In the genomic region with DNA sequence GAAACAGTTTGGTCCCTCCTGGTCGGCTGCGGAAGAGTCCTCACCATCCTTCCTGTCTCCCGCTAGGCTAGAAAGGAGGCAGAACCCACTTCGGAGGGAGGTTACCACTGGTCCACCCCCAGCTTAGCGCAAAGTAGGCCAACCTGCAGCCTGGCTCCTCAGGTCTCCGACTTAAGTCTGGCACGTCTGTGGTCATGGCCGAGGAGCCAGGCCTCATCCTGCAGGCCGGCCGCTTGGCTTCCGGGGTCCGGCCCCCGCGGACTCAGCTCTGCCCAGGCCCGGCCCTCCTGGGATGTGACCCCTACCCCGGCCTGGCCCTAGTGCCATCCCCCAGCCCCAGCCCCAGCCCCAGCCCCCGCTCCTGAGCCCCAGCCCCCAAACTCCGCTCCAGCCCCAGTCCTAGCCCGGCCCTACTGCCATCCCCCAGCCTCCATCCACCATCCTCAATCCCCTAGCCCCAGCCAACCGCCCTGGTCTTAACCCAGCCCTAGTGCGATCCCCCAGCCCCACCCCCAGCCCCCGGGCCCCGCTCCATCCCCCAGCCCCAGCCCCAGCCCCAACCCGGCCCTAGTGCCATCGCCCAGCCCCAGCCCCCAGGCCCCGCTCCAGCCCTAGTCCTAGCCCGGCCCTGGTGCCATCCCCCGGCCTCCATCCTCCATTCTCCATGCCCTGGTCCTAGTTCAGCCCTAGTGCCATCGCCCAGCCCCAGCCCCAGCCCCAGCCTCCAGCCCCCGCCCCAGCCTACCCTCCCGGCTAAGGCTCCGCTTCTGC, we compare ENCODE assay signal across 8 cellular contexts. TPM values are rescaled to one million over a fixed set of nuclear protein-coding genes. Genes with fewer than 3 reads are reported as not detected.
DNase-seq lines count a peak whose midpoint lies in the region; ATAC-seq and TF ChIP-seq lines count a peak whose summit lies in the region.

No MANE protein-coding gene starts in this region.

- DNase-seq in T-cell (peak in 3 of 34 experiments; percentile 5 to 22 (median 15)), ureter (ENCODE audit: low spot score) (no peak), NCI-H128 (lab: John Stamatoyannopoulos, UW; ENCODE audit: unreplicated experiment) (no peak)
- peak in 1 of 9 donors; percentile 36 for DNase-seq in naive thymus-derived CD4-positive, alpha-beta T cell

- H3K79me2 ChIP-seq in DOHH2 (ENCODE audit: control insufficient read depth, low read length): peaks cover 33% of the 10 kb centered on the region

- H3K4me1 ChIP-seq in DOHH2 (ENCODE audit: control insufficient read depth, low read length) (peaks cover 6% of the 10 kb centered on the region), esophagus (ENCODE audit: control insufficient read depth in 2 of 2, insufficient read depth in 2 of 2, low read length in 1 of 2) (no peaks in the 10 kb centered on the region)
- H3K4me1 ChIP-seq in naive thymus-derived CD4-positive, alpha-beta T cell (ENCODE audit: control insufficient read depth in 2 of 2, insufficient read depth in 2 of 2, low read length in 2 of 2): peaks cover 0 to 9% of the 10 kb centered on the region in 2 donors

- peaks cover 20% of the 10 kb centered on the region for H3K36me3 Mint-ChIP-seq in T-cell
- peaks cover 3 to 18% (median 11%) of the 10 kb centered on the region in 5 donors for H3K36me3 Mint-ChIP-seq in naive thymus-derived CD4-positive, alpha-beta T cell

- no peaks in the 10 kb centered on the region for H3K9me3 Mint-ChIP-seq in T-cell
- peaks cover 0 to 3% (median 0%) of the 10 kb centered on the region in 11 donors for H3K9me3 Mint-ChIP-seq in naive thymus-derived CD4-positive, alpha-beta T cell

- H3K27ac ChIP-seq in DOHH2 (ENCODE audit: low read depth, low read length) (peak overlapping the region; percentile 28; the same call in 1 of the 2 replicates), esophagus (ENCODE audit: low read depth in 2 of 2, low read length in 1 of 2) (peak overlapping the region; percentile 73 to 84)
- H3K27ac ChIP-seq in naive thymus-derived CD4-positive, alpha-beta T cell (ENCODE audit: low read depth, low read length): peak overlapping the region; percentile 78

- peak overlapping the region; percentile 67 for H3K4me2 ChIP-seq in DOHH2 (ENCODE audit: low read length)

- H3F3A ChIP-seq in DOHH2 (ENCODE audit: control insufficient read depth, insufficient read depth): peaks cover 14% of the 10 kb centered on the region

- ATAC-seq in HG02973 (IDR thresholded peaks at IDR 0.05; ENCODE audit: unreplicated experiment): peak; percentile 7
- peak; percentile 10 to 43 (median 25) for ATAC-seq in T-cell (replicated peaks in 1 of 4)
- peak; percentile 2 for ATAC-seq in naive thymus-derived CD4-positive, alpha-beta T cell
- no peak for ATAC-seq in GM21717 (IDR thresholded peaks at IDR 0.05; ENCODE audit: unreplicated experiment)

- H3K4me3 ChIP-seq in DOHH2 (ENCODE audit: low read length) (peak overlapping the region; percentile 82), esophagus (ENCODE audit: low read depth in 1 of 2, low read length in 2 of 2) (peak overlapping the region; percentile 92 to 95)
- peak overlapping the region; percentile 73 for H3K4me3 ChIP-seq in naive thymus-derived CD4-positive, alpha-beta T cell (ENCODE audit: low read length)

- no peaks in the 10 kb centered on the region for H3K27me3 ChIP-seq in DOHH2 (ENCODE audit: control insufficient read depth, low read length)
- no peaks in the 10 kb centered on the region for H3K27me3 ChIP-seq in esophagus (ENCODE audit: control insufficient read depth in 1 of 2, insufficient read depth in 2 of 2, low read length in 2 of 2)
- H3K27me3 ChIP-seq in naive thymus-derived CD4-positive, alpha-beta T cell (ENCODE audit: control insufficient read depth in 2 of 2, insufficient read depth in 2 of 2, low read length in 2 of 2): no peaks in the 10 kb centered on the region

- no peaks in the 10 kb centered on the region for H3K9me2 ChIP-seq in DOHH2 (replicated peaks; ENCODE audit: control insufficient read depth, low read length)

- peaks cover 56% of the 10 kb centered on the region for H3K36me3 ChIP-seq in DOHH2 (ENCODE audit: control insufficient read depth, low read length)
- peaks cover 9 to 21% of the 10 kb centered on the region in 2 donors for H3K36me3 ChIP-seq in esophagus (ENCODE audit: control insufficient read depth in 2 of 2, insufficient read depth in 2 of 2, low read length in 1 of 2)
- H3K36me3 ChIP-seq in naive thymus-derived CD4-positive, alpha-beta T cell (ENCODE audit: control insufficient read depth in 2 of 3, insufficient read depth in 3 of 3, low read length in 3 of 3): peaks cover 6 to 41% (median 11%) of the 10 kb centered on the region in 3 experiments

- no peaks in the 10 kb centered on the region for H4K20me1 ChIP-seq in DOHH2 (ENCODE audit: control insufficient read depth, insufficient read depth, low read depth, low read length)

- peaks cover 12 to 18% (median 17%) of the 10 kb centered on the region in 3 donors for H3K4me1 Mint-ChIP-seq in T-cell
- H3K4me1 Mint-ChIP-seq in naive thymus-derived CD4-positive, alpha-beta T cell: peaks cover 9 to 24% (median 13%) of the 10 kb centered on the region in 7 donors

- H3K4me3 Mint-ChIP-seq in T-cell: peak overlapping the region; percentile 80 to 86 (median 85)
- peak overlapping the region; percentile 83 to 93 (median 90) for H3K4me3 Mint-ChIP-seq in naive thymus-derived CD4-positive, alpha-beta T cell

- POLR2A ChIA-PET in T-cell (lab: Charles Lee): no interaction called here
- POLR2A ChIA-PET in naive thymus-derived CD4-positive, alpha-beta T cell (lab: Charles Lee): interaction anchor here (1.0 to 6.7 kb wide), 4 partner anchors 9 to 45 kb away, joined by 4 to 56 read pairs (median 8); partner anchors contain the start of genes C9orf78 and USP20

- H3K27ac Mint-ChIP-seq in T-cell: peak overlapping the region; percentile 75 to 82
- peak overlapping the region; percentile 41 to 90 (median 81) for H3K27ac Mint-ChIP-seq in naive thymus-derived CD4-positive, alpha-beta T cell

- CTCF ChIA-PET in T-cell (lab: Charles Lee): no interaction called here
- CTCF ChIA-PET in naive thymus-derived CD4-positive, alpha-beta T cell (lab: Charles Lee): interaction anchor here (0.7 kb wide), 1 partner anchor 33 kb away, joined by 4 read pairs; no protein-coding TSS in a partner anchor

- TF ChIP-seq CTCF in DOHH2 (IDR thresholded peaks at IDR 0.05; ENCODE audit: low read depth, low read length, poor library complexity, severe bottlenecking): no peak

- intact Hi-C loops in naive thymus-derived CD4-positive, alpha-beta T cell (cut with micrococcal nuclease): loop anchor here in 1 of 2 donors (5.0 kb wide), 1 partner anchor 59 kb away; no protein-coding TSS in a partner anchor

- H3K9me3 ChIP-seq in DOHH2 (ENCODE audit: control insufficient read depth, insufficient read depth, low read length) (no peaks in the 10 kb centered on the region), esophagus (ENCODE audit: control insufficient read depth in 2 of 2, insufficient read depth in 1 of 2, low read depth in 1 of 2, low read length in 1 of 2) (no peaks in the 10 kb centered on the region)
- H3K9me3 ChIP-seq in naive thymus-derived CD4-positive, alpha-beta T cell (ENCODE audit: control insufficient read depth in 2 of 3, low read length in 3 of 3): no peaks in the 10 kb centered on the region

- no peaks in the 10 kb centered on the region for H3K27me3 Mint-ChIP-seq in T-cell
- no peaks in the 10 kb centered on the region for H3K27me3 Mint-ChIP-seq in naive thymus-derived CD4-positive, alpha-beta T cell

- 0 to 1% methylated on average over 22 to 32 of the region's 32 CpGs for WGBS in esophagus, 2 donors

RNA-seq across cellular contexts. Expression of gene TOR1A, which starts 0.6 kb away (rescaled TPM):
- total RNA-seq in T-cell (10 to 100 TPM; 16.6 to 39.3 (median 34.1) TPM), ureter (34.1 TPM)
- 10 to 100 TPM in 1 of 2 donors, 1 to 10 TPM in 1; 9.8 to 15.8 TPM for polyA plus RNA-seq in esophagus
- total RNA-seq in naive thymus-derived CD4-positive, alpha-beta T cell: 10 to 100 TPM; 13.8 to 52.9 (median 34.7) TPM
- 10 to 100 TPM; 48.9 to 68.2 TPM for polyA plus RNA-seq in naive thymus-derived CD4-positive, alpha-beta T cell

RNA-seq across cellular contexts. Expression of gene C9orf78, which starts 11.7 kb away (rescaled TPM):
- 100 to 1,000 TPM in 1 of 5 donors, 10 to 100 TPM in 4; 80.5 to 112 (median 90.2) TPM for total RNA-seq in T-cell
- polyA plus RNA-seq in esophagus: 10 to 100 TPM; 21.9 to 39.5 TPM
- total RNA-seq in naive thymus-derived CD4-positive, alpha-beta T cell: 100 to 1,000 TPM in 2 of 5 experiments, 10 to 100 TPM in 3; 66.2 to 118 (median 95.8) TPM
- polyA plus RNA-seq in naive thymus-derived CD4-positive, alpha-beta T cell: 100 to 1,000 TPM; 175 to 234 TPM
- total RNA-seq in ureter: 38.7 TPM

RNA-seq across cellular contexts. Expression of gene USP20, which starts 11.9 kb away (rescaled TPM):
- total RNA-seq in T-cell (100 to 1,000 TPM; 105 to 140 (median 125) TPM), ureter (42.1 TPM)
- polyA plus RNA-seq in esophagus: 10 to 100 TPM; 15.1 to 20.7 TPM
- total RNA-seq in naive thymus-derived CD4-positive, alpha-beta T cell: 100 to 1,000 TPM in 3 of 5 experiments, 10 to 100 TPM in 2; 94.9 to 156 (median 118) TPM
- 10 to 100 TPM; 41.0 to 87.2 TPM for polyA plus RNA-seq in naive thymus-derived CD4-positive, alpha-beta T cell

RNA-seq across cellular contexts. Expression of gene TOR1B, which starts 20.4 kb away (rescaled TPM):
- total RNA-seq in T-cell (10 to 100 TPM; 19.3 to 31.0 (median 26.4) TPM), ureter (19.5 TPM)
- polyA plus RNA-seq in esophagus: 1 to 10 TPM; 8.8 to 9.7 TPM
- total RNA-seq in naive thymus-derived CD4-positive, alpha-beta T cell: 10 to 100 TPM; 16.2 to 30.9 (median 23.9) TPM
- polyA plus RNA-seq in naive thymus-derived CD4-positive, alpha-beta T cell: 10 to 100 TPM; 10.9 to 21.7 TPM

Comparison
In these comparisons a context has a peak if more than half of its experiments do, and no peak if none do; other contexts are left out.
1. H3K27ac ChIP-seq: peak in every context shown above with its lines; median percentile 78 in esophagus; 78 in naive thymus-derived CD4-positive, alpha-beta T cell; 28 in DOHH2.